In the genomic region with DNA sequence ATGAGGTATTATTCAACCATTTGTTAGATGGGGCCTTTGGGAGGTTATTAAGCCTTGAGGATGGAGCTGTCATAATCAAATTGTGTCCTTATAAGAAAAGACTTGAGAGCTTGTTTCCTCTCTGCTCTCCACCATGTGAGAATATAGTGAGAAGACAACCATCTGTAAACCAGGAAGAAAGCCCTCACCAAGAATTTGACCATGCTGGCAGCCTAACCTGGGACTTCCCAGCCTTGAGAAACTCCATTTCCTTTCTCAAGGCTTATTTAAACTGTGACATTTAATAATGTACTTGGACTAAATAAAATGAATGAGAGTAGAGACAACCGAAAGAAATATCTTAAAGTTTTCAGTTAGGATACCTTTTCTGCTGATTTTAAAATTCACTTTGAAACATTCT, we compare ENCODE assay signal across 21 cellular contexts.
"Had no signal": no experiment of that assay in that cellular context is flagged by ENCODE, and none has a peak within 500 bp of the region (broad histone marks: within the 10 kb centered on the region; RNA-seq: fewer than 3 reads in every experiment).

No MANE protein-coding gene starts in this region.

- H3K27me3 Mint-ChIP-seq: activated CD4-positive, alpha-beta T cell treated with anti-CD3 and anti-CD28 coated beads for 36 hours; activated CD8-positive, alpha-beta memory T cell treated with anti-CD3 and anti-CD28 coated beads, Interleukin-2, amount 10 ng/mL, durations not matched to agents 7 days and 5 days; T-cell had no signal

- H3K36me3 ChIP-seq: colonic mucosa, neural progenitor cell, spleen, tibial nerve had no signal

- H3K27me3 ChIP-seq: colonic mucosa, foreskin keratinocyte, neural progenitor cell, spleen, tibial nerve had no signal

- H3K4me3 ChIP-seq: colonic mucosa, neural progenitor cell, spleen, tibial nerve had no signal

- H3K27ac ChIP-seq: colonic mucosa, foreskin keratinocyte, neural progenitor cell, tibial nerve had no signal

- H3K4me2 ChIP-seq: neural progenitor cell had no signal

- H2AFZ ChIP-seq: neural progenitor cell had no signal

- H3K4me1 Mint-ChIP-seq: activated CD4-positive, alpha-beta T cell treated with anti-CD3 and anti-CD28 coated beads for 36 hours; activated CD8-positive, alpha-beta memory T cell treated with anti-CD3 and anti-CD28 coated beads, Interleukin-2, amount 10 ng/mL, durations not matched to agents 7 days and 5 days; natural killer cell; T-cell had no signal

- DNase-seq: activated CD4-positive, alpha-beta T cell treated with anti-CD3 and anti-CD28 coated beads for 36 hours; activated CD4-positive, CD25-positive, alpha-beta regulatory T cell; activated CD8-positive, alpha-beta memory T cell treated with anti-CD3 and anti-CD28 coated beads, Interleukin-2, amount 10 ng/mL, durations not matched to agents 7 days and 5 days; activated CD8-positive, alpha-beta T cell treated with anti-CD3 and anti-CD28 coated beads, Interleukin-2, amount 10 ng/mL, durations not matched to agents 7 days and 5 days; activated naive CD4-positive, alpha-beta T cell; activated T-cell treated with anti-CD3 and anti-CD28 coated beads, Interleukin-2, amount 50 U/mL, for 48 hours; colonic mucosa; effector CD8-positive, alpha-beta T cell; erythroblast; foreskin keratinocyte; left colon; midbrain; natural killer cell; right cardiac atrium; spleen; stimulated activated naive CD4-positive, alpha-beta T cell; T-cell had no signal

- ATAC-seq: activated CD4-positive, alpha-beta T cell treated with anti-CD3 and anti-CD28 coated beads for 36 hours; activated CD8-positive, alpha-beta memory T cell treated with anti-CD3 and anti-CD28 coated beads, Interleukin-2, amount 10 ng/mL, durations not matched to agents 7 days and 5 days; activated CD8-positive, alpha-beta T cell treated with anti-CD3 and anti-CD28 coated beads, Interleukin-2, amount 10 ng/mL, durations not matched to agents 7 days and 5 days; activated naive CD4-positive, alpha-beta T cell treated with anti-CD3 and anti-CD28 coated beads, Interleukin-2, amount 50 U/mL, for 72 hours; foreskin keratinocyte; left colon; natural killer cell; right cardiac atrium; T-cell had no signal

- H3K9me3 ChIP-seq: colonic mucosa had no signal

- H3K27ac Mint-ChIP-seq: activated CD4-positive, alpha-beta T cell treated with anti-CD3 and anti-CD28 coated beads for 36 hours; activated CD8-positive, alpha-beta memory T cell treated with anti-CD3 and anti-CD28 coated beads, Interleukin-2, amount 10 ng/mL, durations not matched to agents 7 days and 5 days; activated CD8-positive, alpha-beta T cell treated with anti-CD3 and anti-CD28 coated beads, Interleukin-2, amount 10 ng/mL, durations not matched to agents 7 days and 5 days; activated naive CD4-positive, alpha-beta T cell treated with anti-CD3 and anti-CD28 coated beads, Interleukin-2, amount 50 U/mL, for 72 hours; natural killer cell; neural progenitor cell; T-cell; T-helper 2 cell treated with Interferon-gamma antibody and Interleukin-4, amounts not matched to agents 5 μg/mL and 100 μg/mL, for 36 hours had no signal

- H3K36me3 Mint-ChIP-seq: activated CD8-positive, alpha-beta memory T cell treated with anti-CD3 and anti-CD28 coated beads, Interleukin-2, amount 10 ng/mL, durations not matched to agents 7 days and 5 days; natural killer cell; neural progenitor cell; T-cell had no signal

- H3K9ac ChIP-seq: neural progenitor cell had no signal

- H3K4me3 Mint-ChIP-seq: activated CD4-positive, alpha-beta T cell treated with anti-CD3 and anti-CD28 coated beads for 36 hours; activated CD8-positive, alpha-beta memory T cell treated with anti-CD3 and anti-CD28 coated beads, Interleukin-2, amount 10 ng/mL, durations not matched to agents 7 days and 5 days; activated CD8-positive, alpha-beta T cell treated with anti-CD3 and anti-CD28 coated beads, Interleukin-2, amount 10 ng/mL, durations not matched to agents 7 days and 5 days; natural killer cell; neural progenitor cell; T-cell; T-helper 2 cell treated with Interferon-gamma antibody and Interleukin-4, amounts not matched to agents 5 μg/mL and 100 μg/mL, for 36 hours had no signal

- H3K4me1 ChIP-seq: colonic mucosa, foreskin keratinocyte, neural progenitor cell, tibial nerve had no signal
